ENCODE assay signal across 17 cellular contexts in the genomic region with DNA sequence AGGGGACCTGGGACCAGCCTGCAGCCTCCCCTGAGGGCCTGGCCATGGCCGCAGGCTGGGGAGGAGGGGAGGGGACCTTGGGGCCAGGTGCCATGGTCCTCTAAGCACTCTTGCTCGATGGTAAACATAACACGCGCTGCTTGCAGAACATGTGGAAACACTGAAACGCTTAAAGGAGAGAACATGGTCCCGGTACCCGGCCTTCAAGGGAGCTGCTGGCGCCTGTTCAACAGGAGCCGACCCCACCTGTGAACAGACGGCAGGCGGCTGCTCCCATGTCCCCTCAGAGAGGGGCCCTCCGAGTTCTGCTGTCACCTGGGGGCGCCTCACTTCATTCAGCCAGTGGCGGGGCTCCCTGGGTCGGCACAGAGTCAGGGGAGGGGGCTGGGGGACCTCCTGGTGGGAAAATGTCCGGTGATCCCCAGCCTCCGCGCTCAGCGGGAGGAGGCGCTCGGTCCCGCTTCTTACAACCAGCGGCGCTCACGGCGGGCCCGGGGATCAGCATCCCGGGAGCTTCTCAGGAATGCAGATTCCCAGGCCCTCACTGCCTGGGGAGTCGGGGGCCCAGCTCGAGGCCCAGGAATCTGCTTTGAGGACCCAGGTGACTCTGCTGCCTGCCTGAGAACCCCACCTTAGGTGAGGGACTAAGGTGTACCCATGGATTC. TPM values are rescaled to one million over a fixed set of nuclear protein-coding genes. Genes with fewer than 3 reads are reported as not detected.
DNase-seq lines count a peak whose midpoint lies in the region; ATAC-seq, FAIRE-seq and TF ChIP-seq lines count a peak whose summit lies in the region.
"Had no signal": no experiment of that assay in that cellular context is flagged by ENCODE, and none has a peak within 500 bp of the region (broad histone marks: within the 10 kb centered on the region; RNA-seq: fewer than 3 reads in every experiment).

No MANE protein-coding gene starts in this region.

- TF ChIP-seq RAD21 in HepG2 (CRISPR knock-in tag; IDR thresholded peaks at IDR 0.05): no peak

- ATAC-seq in HepG2 (no peak), right lobe of liver (no peak), WTC11 (no peak), HG03135 (IDR thresholded peaks at IDR 0.05; ENCODE audit: unreplicated experiment) (no peak)

- TF ChIP-seq CTCF in HepG2 (CRISPR knock-in tag; IDR thresholded peaks at IDR 0.05) (peak; percentile 15; the same call in 1 of the 2 replicates), right lobe of liver (IDR thresholded peaks at IDR 0.05) (no peak), WTC11 (IDR thresholded peaks at IDR 0.05) (no peak)

- CTCF ChIA-PET in HepG2 (lab: Yijun Ruan, JAX; ENCODE audit: low intra/inter-chr PET ratio, low total read pairs): no interaction called here
- CTCF ChIA-PET in WTC11 (lab: Charles Lee): interaction anchor here (3.2 to 9.0 kb wide), 2 partner anchors 15 to 32 kb away, joined by 18 to 97 read pairs; no protein-coding TSS in a partner anchor

- H3K27ac ChIP-seq in HepG2 (ENCODE audit: extremely low read length, insufficient read depth, low read length) (no peak overlapping the region), right lobe of liver (no peak overlapping the region)

- H3K4me3 Mint-ChIP-seq in WTC11: peak overlapping the region; percentile 55

- intact Hi-C loops in HepG2 (cut with micrococcal nuclease; ENCODE audit: unreplicated experiment) (no loop called here), right lobe of liver (cut with DNase I) (no loop called here)

- POLR2A ChIA-PET in HepG2 (lab: Yijun Ruan, JAX): no interaction called here
- POLR2A ChIA-PET in WTC11 (lab: Charles Lee): no interaction called here

- peaks cover 6% of the 10 kb centered on the region; the same call in 1 of the 2 replicates for H3K27me3 Mint-ChIP-seq in WTC11 (ENCODE audit: low read depth)

- H3K9me3 ChIP-seq in HepG2 (ENCODE audit: low read length): no peaks in the 10 kb centered on the region
- no peaks in the 10 kb centered on the region for H3K9me3 ChIP-seq in right lobe of liver

- TF ChIP-seq EP300 in HepG2 (IDR thresholded peaks at IDR 0.05; ENCODE audit: low read depth in 2 of 2, low read length in 2 of 2) (no peak), HepG2 (CRISPR knock-in tag; IDR thresholded peaks at IDR 0.05; ENCODE audit: borderline replicate concordance) (no peak)

- in situ Hi-C loops in HepG2 (cut with HindIII; ENCODE audit: extremely low pct_ligation_motif_present, low pct_unique_long_range_greater_than_20kb): no loop called here

- no peaks in the 10 kb centered on the region for H3K36me3 ChIP-seq in HepG2 (replicated peaks in 1 of 2; ENCODE audit: control insufficient read depth in 1 of 2, insufficient read depth in 2 of 2, low read length in 2 of 2)
- H3K36me3 ChIP-seq in right lobe of liver: no peaks in the 10 kb centered on the region

- H3K27ac Mint-ChIP-seq in WTC11: no peak overlapping the region

- TF ChIP-seq POLR2A in HepG2 (IDR thresholded peaks at IDR 0.05; ENCODE audit: insufficient read depth in 1 of 2, low read depth in 2 of 2, low read length in 2 of 2): no peak
- TF ChIP-seq POLR2A in right lobe of liver (IDR thresholded peaks at IDR 0.05): no peak

- H3K4me3 ChIP-seq in HepG2 (replicated peaks in 1 of 3; ENCODE audit: insufficient read depth in 1 of 3, low read depth in 2 of 3, low read length in 3 of 3) (no peak overlapping the region), right lobe of liver (no peak overlapping the region)

- no peak for FAIRE-seq in HepG2 (lab: Jason Lieb, UNC)

- no peak overlapping the region for H3K9ac ChIP-seq in HepG2 (ENCODE audit: insufficient read depth, low read depth, low read length)

- no peak overlapping the region for H2AFZ ChIP-seq in HepG2 (ENCODE audit: low read length)

- no peaks in the 10 kb centered on the region for H3K79me2 ChIP-seq in HepG2 (ENCODE audit: insufficient read depth, low read length)

- H3K36me3 Mint-ChIP-seq in WTC11: no peaks in the 10 kb centered on the region

- peaks cover 12% of the 10 kb centered on the region for H3K4me1 ChIP-seq in HepG2 (ENCODE audit: insufficient read depth, low read length)
- no peaks in the 10 kb centered on the region for H3K4me1 ChIP-seq in right lobe of liver

- 10% methylated on average over 2 of the region's 30 CpGs for WGBS in HepG2 (ENCODE audit: low lambda C conversion rate)
- WGBS in right lobe of liver (ENCODE audit: insufficient coverage, low coverage, low lambda C conversion rate, missing lambda C conversion rate): 12% methylated on average over 9 of the region's 30 CpGs

- BruUV-seq in HepG2 (replicated peaks; lab: Mats Ljungman, UMichigan): no TSS peak

- H3K4me2 ChIP-seq in HepG2 (ENCODE audit: low read depth, low read length): no peak overlapping the region

- H3K9me3 Mint-ChIP-seq in WTC11: no peaks in the 10 kb centered on the region

- H4K20me1 ChIP-seq in HepG2 (ENCODE audit: insufficient read depth, low read length): peaks cover 5% of the 10 kb centered on the region; the same call in 1 of the 2 replicates

- peak; percentile 7 for DNase-seq in DMS53 (lab: John Stamatoyannopoulos, UW)
- DNase-seq in DMS53 treated with DMSO at 0.1 percent for 48 hours (lab: John Stamatoyannopoulos, UW; ENCODE audit: unreplicated experiment): no peak
- DNase-seq in HepG2 (ENCODE audit: low spot score): no peak
- no peak for DNase-seq in right lobe of liver
- no peak for DNase-seq in WTC11 (ENCODE audit: low spot score)
- no peak for DNase-seq in NCI-H1694 (lab: John Stamatoyannopoulos, UW)
- no peak for DNase-seq in NCI-H1092 (lab: John Stamatoyannopoulos, UW)
- DNase-seq: 8988T, C1 segment of cervical spinal cord, COR-L47, GOT3, MV-4-11, NCI-H146, NCI-H524 treated with DMSO at 0.1 percent for 48 hours, T-helper 9 cell had no signal

- H3K27me3 ChIP-seq in HepG2 (ENCODE audit: control insufficient read depth in 1 of 2, insufficient read depth in 2 of 2, low read length in 2 of 2) (peaks cover 13 to 71% of the 10 kb centered on the region in 2 experiments; a peak in 4 of 5 replicates), right lobe of liver (peaks cover 0 to 41% of the 10 kb centered on the region in 2 donors)

- peaks cover 5% of the 10 kb centered on the region for H3K4me1 Mint-ChIP-seq in WTC11

TF ChIP-seq in WTC11, 78 proteins besides CTCF, POLR2A, EP300 and RAD21 (continues in another document):
- TF ChIP-seq GTF2I (CRISPR knock-in tag; conservative IDR thresholded peaks at IDR 0.05): no peak

RNA-seq across cellular contexts. Expression of a gene that starts 0.9 kb away (rescaled TPM):
- 0.14 and 0.49 TPM in 2 replicates for total RNA-seq in HepG2 (2016; rRNA removed; fragmentation: Illumina TruSeq; extraction: Trizol)
- total RNA-seq in HepG2 (2016; cell fraction: cytosol; rRNA removed; fragmentation: Illumina TruSeq; extraction: Trizol; ENCODE audit: low read depth): 0.18 TPM in 1 of 2 replicates, not detected in the other
- total RNA-seq in HepG2 (2016; cell fraction: insoluble cytoplasmic fraction; rRNA removed; fragmentation: Illumina TruSeq; extraction: Trizol): 0.22 TPM in 1 of 2 replicates, not detected in the other
- total RNA-seq in HepG2 (2016; cell fraction: membrane; rRNA removed; fragmentation: Illumina TruSeq; extraction: Trizol): 0.14 and 0.15 TPM in 2 replicates
- total RNA-seq in HepG2 (2016; cell fraction: nucleus; rRNA removed; fragmentation: Illumina TruSeq; extraction: Trizol): not detected in 2 replicates
- polyA plus RNA-seq in HepG2 (2011; rRNA removed): 0.20 and 0.26 TPM in 2 replicates
- 0.55 and 0.79 TPM in 2 replicates for polyA plus RNA-seq in HepG2 (2011; cell fraction: cytosol; rRNA removed)
- 0.55 and 0.62 TPM in 2 replicates for polyA plus RNA-seq in HepG2 (2011; cell fraction: nucleus; rRNA removed)
- 1.3 and 2.0 TPM in 2 replicates for polyA plus RNA-seq in HepG2 (2012)
- not detected in 2 replicates for polyA plus RNA-seq in HepG2 (2016; cell fraction: cytosol; fragmentation: Illumina TruSeq; extraction: Trizol; ENCODE audit: low read depth)
- polyA plus RNA-seq in HepG2 (2016; cell fraction: insoluble cytoplasmic fraction; fragmentation: Illumina TruSeq; extraction: Trizol; ENCODE audit: low read depth): not detected in 2 replicates
- polyA plus RNA-seq in HepG2 (2016; cell fraction: membrane; fragmentation: Illumina TruSeq; extraction: Trizol; ENCODE audit: low read depth): 0.18 TPM in 1 of 2 replicates, not detected in the other
- 0.36 TPM in 1 of 2 replicates, not detected in the other for polyA plus RNA-seq in HepG2 (2016; cell fraction: nucleus; fragmentation: Illumina TruSeq; extraction: Trizol; ENCODE audit: insufficient read depth, low read depth)
- polyA minus RNA-seq in HepG2 (2011; rRNA and poly(A)+ RNA removed; ENCODE audit: low replicate concordance): 0.26 and 1.1 TPM in 2 replicates
- 0.44 and 0.59 TPM in 2 replicates for polyA minus RNA-seq in HepG2 (2011; cell fraction: cytosol; rRNA and poly(A)+ RNA removed)
- polyA minus RNA-seq in HepG2 (2011; cell fraction: nucleus; rRNA and poly(A)+ RNA removed): 0.26 TPM in 1 of 2 replicates, not detected in the other
- total RNA-seq in right lobe of liver: not detected
- 0.61 to 0.85 TPM (median 0.78 TPM) in 3 replicates for total RNA-seq in WTC11 (2021)
- total RNA-seq: Daoy had no signal

RNA-seq across cellular contexts. Expression of a gene that starts 24.4 kb away (rescaled TPM):
- total RNA-seq in HepG2 (2016; rRNA removed; fragmentation: Illumina TruSeq; extraction: Trizol) (0.09 TPM in 1 of 2 replicates, not detected in the other), right lobe of liver (not detected), WTC11 (2021) (0.13 to 0.16 TPM in 2 of 3 replicates, not detected in the other)
- total RNA-seq in HepG2 (2016; cell fraction: cytosol; rRNA removed; fragmentation: Illumina TruSeq; extraction: Trizol; ENCODE audit: low read depth): 0.20 TPM in 1 of 2 replicates, not detected in the other
- total RNA-seq in HepG2 (2016; cell fraction: insoluble cytoplasmic fraction; rRNA removed; fragmentation: Illumina TruSeq; extraction: Trizol): not detected in 2 replicates
- total RNA-seq in HepG2 (2016; cell fraction: membrane; rRNA removed; fragmentation: Illumina TruSeq; extraction: Trizol): not detected in 2 replicates
- total RNA-seq in HepG2 (2016; cell fraction: nucleus; rRNA removed; fragmentation: Illumina TruSeq; extraction: Trizol): 0.22 TPM in 1 of 2 replicates, not detected in the other
- polyA plus RNA-seq in HepG2 (2011; rRNA removed): not detected in 2 replicates
- polyA plus RNA-seq in HepG2 (2011; cell fraction: cytosol; rRNA removed): not detected in 2 replicates
- polyA plus RNA-seq in HepG2 (2011; cell fraction: nucleus; rRNA removed): 0.13 TPM in 1 of 2 replicates, not detected in the other
- not detected in 2 replicates for polyA plus RNA-seq in HepG2 (2012)
- polyA plus RNA-seq in HepG2 (2016; cell fraction: cytosol; fragmentation: Illumina TruSeq; extraction: Trizol; ENCODE audit: low read depth): not detected in 2 replicates
- not detected in 2 replicates for polyA plus RNA-seq in HepG2 (2016; cell fraction: insoluble cytoplasmic fraction; fragmentation: Illumina TruSeq; extraction: Trizol; ENCODE audit: low read depth)
- not detected in 2 replicates for polyA plus RNA-seq in HepG2 (2016; cell fraction: membrane; fragmentation: Illumina TruSeq; extraction: Trizol; ENCODE audit: low read depth)
- polyA plus RNA-seq in HepG2 (2016; cell fraction: nucleus; fragmentation: Illumina TruSeq; extraction: Trizol; ENCODE audit: insufficient read depth, low read depth): not detected in 2 replicates
- not detected in 2 replicates for polyA minus RNA-seq in HepG2 (2011; rRNA and poly(A)+ RNA removed; ENCODE audit: low replicate concordance)
- polyA minus RNA-seq in HepG2 (2011; cell fraction: cytosol; rRNA and poly(A)+ RNA removed): not detected in 2 replicates
- polyA minus RNA-seq in HepG2 (2011; cell fraction: nucleus; rRNA and poly(A)+ RNA removed): not detected in 2 replicates
- total RNA-seq: Daoy had no signal
